In genomic region chr1:17494114-17494729, GRCh38 we compare ENCODE assay signal across 8 cellular contexts. TPM values are rescaled to one million over a fixed set of nuclear protein-coding genes. Genes with fewer than 3 reads are reported as not detected.
DNase-seq lines count a peak whose midpoint lies in the region; ATAC-seq and TF ChIP-seq lines count a peak whose summit lies in the region.

No MANE protein-coding gene starts in this region.

- 19 to 88% (median 21%) methylated on average over 1 to 5 of the region's 5 CpGs for WGBS in spleen, 5 donors

- no peaks in the 10 kb centered on the region for H3K27me3 Mint-ChIP-seq in T-helper 2 cell treated with Interferon-gamma antibody and Interleukin-4, amounts not matched to agents 5 μg/mL and 100 μg/mL, for 36 hours (ENCODE audit: low read depth)

- no peaks in the 10 kb centered on the region for H3K9me3 ChIP-seq in MG63
- H3K9me3 ChIP-seq in ascending aorta: no peaks in the 10 kb centered on the region
- H3K9me3 ChIP-seq in spleen: no peaks in the 10 kb centered on the region

- H3K36me3 ChIP-seq in MG63 (no peaks in the 10 kb centered on the region), ascending aorta (no peaks in the 10 kb centered on the region), spleen (no peaks in the 10 kb centered on the region)

- intact Hi-C loops in ascending aorta (cut with DNase I): loop anchor here (1.0 to 10.0 kb wide), 4 partner anchors 191 to 1083 kb away; no protein-coding TSS in a partner anchor
- intact Hi-C loops in spleen (cut with DNase I; ENCODE audit: low total_unique reads): no loop called here

- DNase-seq in GM04504 (ENCODE audit: low read depth) (peak; percentile 23), MG63 (peak; percentile 76), ascending aorta (ENCODE audit: low spot score in 2 of 2) (peak in 1 of 2 donors; percentile 81), hypothalamus (lab: John Stamatoyannopoulos, UW) (peak in 37 of 51 donors; percentile 1 to 71 (median 25)), spleen (peak; percentile 87), mesenteric fat pad (ENCODE audit: low spot score) (no peak)
- DNase-seq in T-helper 2 cell treated with Interferon-gamma antibody and Interleukin-4, amounts not matched to agents 5 μg/mL and 100 μg/mL, for 36 hours (ENCODE audit: low spot score): peak; percentile 40

- TF ChIP-seq CTCF in ascending aorta (IDR thresholded peaks at IDR 0.05): peak; percentile 84 to 91 (median 86)
- peak; percentile 48 to 89 (median 73) for TF ChIP-seq CTCF in spleen (IDR thresholded peaks at IDR 0.05 in 8 of 11, conservative IDR thresholded peaks at IDR 0.05 in 3 of 11)

- TF ChIP-seq POLR2A in spleen (IDR thresholded peaks at IDR 0.05): no peak

- H3K4me3 ChIP-seq in MG63 (no peak overlapping the region), ascending aorta (no peak overlapping the region), spleen (no peak overlapping the region)

- H3K9me3 Mint-ChIP-seq in T-helper 2 cell treated with Interferon-gamma antibody and Interleukin-4, amounts not matched to agents 5 μg/mL and 100 μg/mL, for 36 hours: no peaks in the 10 kb centered on the region

- no peak overlapping the region for H3K27ac Mint-ChIP-seq in T-helper 2 cell treated with Interferon-gamma antibody and Interleukin-4, amounts not matched to agents 5 μg/mL and 100 μg/mL, for 36 hours

- no peak overlapping the region for H3K4me3 Mint-ChIP-seq in T-helper 2 cell treated with Interferon-gamma antibody and Interleukin-4, amounts not matched to agents 5 μg/mL and 100 μg/mL, for 36 hours

- no peaks in the 10 kb centered on the region for H3K36me3 Mint-ChIP-seq in T-helper 2 cell treated with Interferon-gamma antibody and Interleukin-4, amounts not matched to agents 5 μg/mL and 100 μg/mL, for 36 hours (ENCODE audit: low read depth)

- no peaks in the 10 kb centered on the region for H3K4me1 Mint-ChIP-seq in T-helper 2 cell treated with Interferon-gamma antibody and Interleukin-4, amounts not matched to agents 5 μg/mL and 100 μg/mL, for 36 hours (ENCODE audit: low read depth)

- H3K4me1 ChIP-seq in ascending aorta: peaks cover 0 to 3% of the 10 kb centered on the region in 2 donors
- no peaks in the 10 kb centered on the region for H3K4me1 ChIP-seq in spleen

- no peak overlapping the region for H3K27ac ChIP-seq in ascending aorta
- H3K27ac ChIP-seq in spleen: no peak overlapping the region

- ATAC-seq in HG02642 (IDR thresholded peaks at IDR 0.05; ENCODE audit: poor library complexity, unreplicated experiment): no peak

- H3K27me3 ChIP-seq in MG63 (no peaks in the 10 kb centered on the region), ascending aorta (no peaks in the 10 kb centered on the region), spleen (replicated peaks in 1 of 7) (no peaks in the 10 kb centered on the region)

RNA-seq across cellular contexts. Expression of gene ARHGEF10L, which starts 45.3 kb away (rescaled TPM):
- 7.6 and 15.9 TPM in 2 replicates for total RNA-seq in MG63 (2014; rRNA removed; shearing (Covaris generic); ENCODE audit: low replicate concordance)
- total RNA-seq in ascending aorta (177 TPM), spleen (10 to 100 TPM; 12.4 to 40.9 (median 23.6) TPM), mesenteric fat pad (37.0 TPM)
- 10 to 100 TPM in 2 of 3 donors, 1 to 10 TPM in 1; 10.0 to 24.2 (median 12.5) TPM for polyA plus RNA-seq in spleen

RNA-seq across cellular contexts. Expression of gene RCC2, which starts 54.7 kb away (rescaled TPM):
- total RNA-seq in MG63 (2014; rRNA removed; shearing (Covaris generic); ENCODE audit: low replicate concordance): 99.2 and 108 TPM in 2 replicates
- total RNA-seq in ascending aorta: 57.2 TPM
- 10 to 100 TPM; 54.2 to 69.1 (median 62.2) TPM for total RNA-seq in spleen
- polyA plus RNA-seq in spleen: 10 to 100 TPM; 46.2 to 52.5 (median 51.9) TPM
- 41.3 TPM for total RNA-seq in mesenteric fat pad
